Comparison of ENCODE assay signal across 1 cellular context in genomic region chr1:39407496-39407888, GRCh38.
A peak's percentile ranks its signal among the peaks of the same experiment; 100 is the strongest.
TF ChIP-seq lines count a peak whose summit lies in the region.

No MANE protein-coding gene starts in this region.

TF ChIP-seq in HepG2, 621 proteins besides CTCF, POLR2A, EP300 and RAD21 (continued from another document):
- 0 out of 2 replicates have a peak, but pooled peaks have one; percentile 31 for TF ChIP-seq ZNF800 (CRISPR knock-in tag; IDR thresholded peaks at IDR 0.05)
- no peak for TF ChIP-seq SIX1 (CRISPR knock-in tag; IDR thresholded peaks at IDR 0.05; ENCODE audit: borderline replicate concordance)
- TF ChIP-seq HNRNPLL (IDR thresholded peaks at IDR 0.05; ENCODE audit: low read depth, low read length, poor library complexity, severe bottlenecking) = no peak
- TF ChIP-seq ZNF430 (CRISPR knock-in tag; IDR thresholded peaks at IDR 0.05) = 0 out of 2 replicates have a peak, but pooled peaks have one; percentile 21
- TF ChIP-seq ZBTB33 (CRISPR knock-in tag; IDR thresholded peaks at IDR 0.05) = no peak
- TF ChIP-seq ZBTB46 (CRISPR knock-in tag; IDR thresholded peaks at IDR 0.05; ENCODE audit: borderline replicate concordance) = no peak
- no peak for TF ChIP-seq ZNF609 (CRISPR knock-in tag; IDR thresholded peaks at IDR 0.05; ENCODE audit: borderline replicate concordance)
- peak; percentile 13; the same call in 1 of the 2 replicates for TF ChIP-seq ZNF772 (CRISPR knock-in tag; IDR thresholded peaks at IDR 0.05)
- TF ChIP-seq ONECUT2 (CRISPR knock-in tag; IDR thresholded peaks at IDR 0.05) = 0 out of 2 replicates have a peak, but pooled peaks have one; percentile 21
